1 cellular context compared by ENCODE assay signal in genomic region chr11:118145285-118146227, GRCh38.
TF ChIP-seq lines count a peak whose summit lies in the region.

No MANE protein-coding gene starts in this region.

TF ChIP-seq in K562, 482 proteins besides CTCF, POLR2A, EP300 and RAD21 (continued from another document and continues in another):
- no peak for TF ChIP-seq HMGN3 (IDR thresholded peaks at IDR 0.05; ENCODE audit: borderline replicate concordance, extremely low read depth, insufficient read length, low read depth, low read length)
- no peak for TF ChIP-seq WHSC1 (IDR thresholded peaks at IDR 0.05; ENCODE audit: low read length)
- TF ChIP-seq ZNF354B (CRISPR knock-in tag; IDR thresholded peaks at IDR 0.05), result no peak
- TF ChIP-seq ZBTB12 (CRISPR knock-in tag; IDR thresholded peaks at IDR 0.05), result no peak
- TF ChIP-seq ZNF586 (CRISPR knock-in tag; conservative IDR thresholded peaks at IDR 0.05), result no peak
- no peak for TF ChIP-seq HOMEZ (CRISPR knock-in tag; IDR thresholded peaks at IDR 0.05)
- no peak for TF ChIP-seq THAP12 (CRISPR knock-in tag; IDR thresholded peaks at IDR 0.05)
- 0 out of 2 replicates have a peak, but pooled peaks have one; percentile 31 for TF ChIP-seq MYNN (IDR thresholded peaks at IDR 0.05)
- no peak for TF ChIP-seq MYNN (CRISPR knock-in tag; IDR thresholded peaks at IDR 0.05)
- TF ChIP-seq POLR2G (IDR thresholded peaks at IDR 0.05; ENCODE audit: low read depth, low read length), result no peak
- TF ChIP-seq KDM2B (CRISPR knock-in tag; IDR thresholded peaks at IDR 0.05), result 0 out of 2 replicates have a peak, but pooled peaks have one; percentile 55
- TF ChIP-seq SMAD4 (CRISPR knock-in tag; conservative IDR thresholded peaks at IDR 0.05), result no peak
- peak; percentile 51; the same call in 1 of the 2 replicates for TF ChIP-seq NFIC (IDR thresholded peaks at IDR 0.05)
- no peak for TF ChIP-seq ARID3B (CRISPR knock-in tag; IDR thresholded peaks at IDR 0.05; ENCODE audit: borderline replicate concordance)
- TF ChIP-seq ASH1L (IDR thresholded peaks at IDR 0.05; ENCODE audit: borderline replicate concordance, low read depth, partially characterized antibody), result no peak
- TF ChIP-seq NFATC3 (IDR thresholded peaks at IDR 0.05), result no peak
- 0 out of 4 replicates have a peak, but pooled peaks of 1 of the 2 experiments have one; percentile 35 for TF ChIP-seq UBTF (IDR thresholded peaks at IDR 0.05; ENCODE audit: borderline replicate concordance in 1 of 2, low read depth in 2 of 2, low read length in 2 of 2)
- peak; percentile 48 for TF ChIP-seq NFYB (IDR thresholded peaks at IDR 0.05; ENCODE audit: extremely low read depth, insufficient read length)
- TF ChIP-seq ATF7 (IDR thresholded peaks at IDR 0.05), result peak; percentile 56; the same call in 1 of the 2 replicates
- no peak for TF ChIP-seq SLC30A9 (CRISPR knock-in tag; IDR thresholded peaks at IDR 0.05)
- peak; percentile 98 for TF ChIP-seq CTBP1 (IDR thresholded peaks at IDR 0.05; ENCODE audit: borderline replicate concordance)
- no peak for TF ChIP-seq ZNF830 (CRISPR knock-in tag; IDR thresholded peaks at IDR 0.05)
- no peak for TF ChIP-seq ZNF121 (CRISPR knock-in tag; conservative IDR thresholded peaks at IDR 0.05)
- no peak for TF ChIP-seq ZKSCAN1 (IDR thresholded peaks at IDR 0.05; ENCODE audit: low read depth, low read length)
- no peak for TF ChIP-seq GABPB2 (CRISPR knock-in tag; conservative IDR thresholded peaks at IDR 0.05)
- TF ChIP-seq SETDB1 (IDR thresholded peaks at IDR 0.05; ENCODE audit: low read length), result no peak
- TF ChIP-seq DMBX1 (CRISPR knock-in tag; IDR thresholded peaks at IDR 0.05; ENCODE audit: borderline replicate concordance), result no peak
- peak; percentile 89 for TF ChIP-seq FOXK2 (conservative IDR thresholded peaks at IDR 0.05 in 1 of 2, IDR thresholded peaks at IDR 0.05 in 1 of 2; ENCODE audit: low read depth in 2 of 2)
- TF ChIP-seq ZNF436 (CRISPR knock-in tag; IDR thresholded peaks at IDR 0.05), result no peak
- TF ChIP-seq ILK (tag; IDR thresholded peaks at IDR 0.05; ENCODE audit: borderline replicate concordance, low read depth), result no peak
- no peak for TF ChIP-seq POLR2AphosphoS5 (IDR thresholded peaks at IDR 0.05; ENCODE audit: control insufficient read depth, insufficient read depth, low read depth, low read length)
- TF ChIP-seq XRCC4 (IDR thresholded peaks at IDR 0.05; ENCODE audit: extremely low read depth, insufficient read depth, insufficient read length), result no peak
- peak; percentile 68; the same call in 1 of the 2 replicates for TF ChIP-seq LCOR (CRISPR knock-in tag; IDR thresholded peaks at IDR 0.05)
- TF ChIP-seq ZFX (CRISPR knock-in tag; IDR thresholded peaks at IDR 0.05), result no peak
- TF ChIP-seq ZC3H11A (IDR thresholded peaks at IDR 0.05; ENCODE audit: low read depth, low read length), result no peak
- no peak for TF ChIP-seq HINFP (tag; conservative IDR thresholded peaks at IDR 0.05; ENCODE audit: low read depth)
- TF ChIP-seq ZZZ3 (IDR thresholded peaks at IDR 0.05), result no peak
- no peak for TF ChIP-seq XRCC5 (IDR thresholded peaks at IDR 0.05; ENCODE audit: low read depth, low read length)
- TF ChIP-seq STAG1 (CRISPR knock-in tag; IDR thresholded peaks at IDR 0.05; ENCODE audit: borderline replicate concordance), result peak; percentile 93
- no peak for TF ChIP-seq POLR2AphosphoS2 (IDR thresholded peaks at IDR 0.05; ENCODE audit: low read length)
- no peak for TF ChIP-seq NR3C1 (CRISPR knock-in tag; IDR thresholded peaks at IDR 0.05)
- no peak for TF ChIP-seq SNIP1 (IDR thresholded peaks at IDR 0.05; ENCODE audit: low read depth)
- no peak for TF ChIP-seq MECOM (CRISPR knock-in tag; IDR thresholded peaks at IDR 0.05)
- no peak for TF ChIP-seq USF2 (CRISPR knock-in tag; IDR thresholded peaks at IDR 0.05)
- TF ChIP-seq DEAF1 (CRISPR knock-in tag; IDR thresholded peaks at IDR 0.05), result peak; percentile 83
- 0 out of 4 replicates have a peak, but pooled peaks of 1 of the 2 experiments have one; percentile 12 for TF ChIP-seq HDAC1 (IDR thresholded peaks at IDR 0.05)
- TF ChIP-seq MAFF (IDR thresholded peaks at IDR 0.05; ENCODE audit: low read length), result no peak
- no peak for TF ChIP-seq CREBBP (IDR thresholded peaks at IDR 0.05; ENCODE audit: low read depth, low read length)
- peak in 1 of 2 experiments; percentile 12; a peak in 1 of 4 replicates for TF ChIP-seq TRIM24 (IDR thresholded peaks at IDR 0.05)
- TF ChIP-seq SMARCE1 (IDR thresholded peaks at IDR 0.05), result no peak
- no peak for TF ChIP-seq RFX1 (IDR thresholded peaks at IDR 0.05)
- no peak for TF ChIP-seq TSHZ1 (CRISPR knock-in tag; IDR thresholded peaks at IDR 0.05)
- peak; percentile 41 for TF ChIP-seq CCNT2 (IDR thresholded peaks at IDR 0.05; ENCODE audit: borderline replicate concordance, extremely low read depth, insufficient read length, low read depth, low read length)
- TF ChIP-seq SREBF1 (IDR thresholded peaks at IDR 0.05; ENCODE audit: borderline replicate concordance, low read depth, low read length), result no peak
- TF ChIP-seq ZSCAN32 (CRISPR knock-in tag; IDR thresholded peaks at IDR 0.05), result no peak
- TF ChIP-seq MTA1 (IDR thresholded peaks at IDR 0.05; ENCODE audit: borderline replicate concordance), result no peak
